ENCODE assay signal across 27 cellular contexts in genomic region chr18:1917546-1917945, GRCh38.
A peak's percentile ranks its signal among the peaks of the same experiment; 100 is the strongest.
DNase-seq lines count a peak whose midpoint lies in the region; FAIRE-seq and TF ChIP-seq lines count a peak whose summit lies in the region.
"Had no signal": no experiment of that assay in that cellular context is flagged by ENCODE, and none has a peak within 500 bp of the region (broad histone marks: within the 10 kb centered on the region; RNA-seq: fewer than 3 reads in every experiment).

No MANE protein-coding gene starts in this region.

- no peaks in the 10 kb centered on the region for H3K36me3 ChIP-seq in mammary epithelial cell (ENCODE audit: insufficient read depth, low read length)
- H3K36me3 ChIP-seq: BE2C, BLaER1 had no signal

- no peaks in the 10 kb centered on the region for H4K20me1 ChIP-seq in mammary epithelial cell (ENCODE audit: insufficient read depth, low read length)
- H4K20me1 ChIP-seq: BLaER1 had no signal

- no peak overlapping the region for H2AFZ ChIP-seq in mammary epithelial cell (ENCODE audit: low read depth, low read length)

- WGBS in mammary epithelial cell (ENCODE audit: low coverage, missing lambda C conversion rate), result 71% methylated on average over 4 of the region's 4 CpGs

- POLR2A ChIA-PET in MCF 10A (lab: Yijun Ruan, JAX), result no interaction called here

- no peaks in the 10 kb centered on the region for H3K79me2 ChIP-seq in mammary epithelial cell (ENCODE audit: insufficient read depth, low read length)

- in situ Hi-C loops in mammary epithelial cell (cut with MboI; ENCODE audit: low sequenced_read_pairs in 2 of 2), result loop anchor here in 1 of 2 donors (25.0 kb wide), 1 partner anchor 170 kb away; no protein-coding TSS in a partner anchor

- H3K27ac Mint-ChIP-seq in MCF 10A (ENCODE audit: low read depth, unreplicated experiment), result peak overlapping the region; percentile 81
- H3K27ac Mint-ChIP-seq in activated T-cell treated with anti-CD3 and anti-CD28 coated beads, Interleukin-2, amount 50 U/mL, for 24 hours, result no peak overlapping the region
- H3K27ac Mint-ChIP-seq: CD4-positive, alpha-beta memory T cell; CD4-positive, CD25-positive, alpha-beta regulatory T cell; CD8-positive, alpha-beta memory T cell had no signal

- H3K9ac ChIP-seq in mammary epithelial cell (ENCODE audit: insufficient read depth, low read length), result no peak overlapping the region
- H3K9ac ChIP-seq: BLaER1 had no signal

- no peaks in the 10 kb centered on the region for H3K27me3 Mint-ChIP-seq in MCF 10A (ENCODE audit: insufficient read depth, unreplicated experiment)
- no peaks in the 10 kb centered on the region for H3K27me3 Mint-ChIP-seq in activated T-cell treated with anti-CD3 and anti-CD28 coated beads, Interleukin-2, amount 50 U/mL, for 24 hours
- H3K27me3 Mint-ChIP-seq: CD4-positive, alpha-beta memory T cell; CD4-positive, CD25-positive, alpha-beta regulatory T cell; CD8-positive, alpha-beta memory T cell had no signal

- intact Hi-C loops in MCF 10A (cut with micrococcal nuclease), result loop anchor here (5.0 kb wide), 1 partner anchor 165 kb away; no protein-coding TSS in a partner anchor
- intact Hi-C loops in mammary epithelial cell (cut with micrococcal nuclease), result no loop called here

- dilution Hi-C loops in mammary epithelial cell (cut with HindIII; ENCODE audit: low sequenced_read_pairs), result no loop called here

- H3K4me1 Mint-ChIP-seq in MCF 10A (ENCODE audit: insufficient read depth, unreplicated experiment), result peaks cover 11% of the 10 kb centered on the region
- no peaks in the 10 kb centered on the region for H3K4me1 Mint-ChIP-seq in activated T-cell treated with anti-CD3 and anti-CD28 coated beads, Interleukin-2, amount 50 U/mL, for 24 hours (ENCODE audit: low read depth)
- H3K4me1 Mint-ChIP-seq: CD14-positive monocyte; CD4-positive, alpha-beta memory T cell; CD4-positive, CD25-positive, alpha-beta regulatory T cell; CD8-positive, alpha-beta memory T cell had no signal

- H3K4me3 ChIP-seq in mammary epithelial cell (replicated peaks in 1 of 3; ENCODE audit: insufficient read depth in 1 of 3, low read depth in 2 of 3, low read length in 3 of 3), result no peak overlapping the region
- H3K4me3 ChIP-seq: BLaER1, GM12878 had no signal

- BruUV-seq in MCF 10A (replicated peaks; lab: Mats Ljungman, UMichigan) (no TSS peak), mammary epithelial cell (replicated peaks; lab: Mats Ljungman, UMichigan) (no TSS peak)

- DNase-seq in MCF 10A (ENCODE audit: unreplicated experiment), result no peak
- DNase-seq in mammary epithelial cell, result no peak
- DNase-seq in left kidney (ENCODE audit: low read depth, low spot score), result peak; percentile 2
- DNase-seq in urothelium cell line (ENCODE audit: low spot score), result no peak
- no peak for DNase-seq in activated T-cell treated with anti-CD3 and anti-CD28 coated beads, Interleukin-2, amount 50 U/mL, for 24 hours
- no peak for DNase-seq in activated CD4-positive, alpha-beta T cell treated with anti-CD3 and anti-CD28 coated beads for 4 hours
- DNase-seq: 8988T; ACHN; BE2C; C1 segment of cervical spinal cord; CD4-positive, alpha-beta memory T cell; CD4-positive, CD25-positive, alpha-beta regulatory T cell; CD8-positive, alpha-beta memory T cell; COR-L47; DMS 273 treated with DMSO at 0.1 percent for 48 hours; DMS153; DMS53; DMS79; DND-41; EL; GDM1 had no signal

- no peak overlapping the region for H3K4me2 ChIP-seq in mammary epithelial cell (ENCODE audit: insufficient read depth, low read depth, low read length)
- H3K4me2 ChIP-seq: BLaER1 had no signal

- no peaks in the 10 kb centered on the region for H3K4me1 ChIP-seq in mammary epithelial cell (ENCODE audit: insufficient read depth, low read length)
- H3K4me1 ChIP-seq: BE2C, BLaER1 had no signal

- FAIRE-seq in urothelium cell line (lab: Jason Lieb, UNC), result peak; percentile 56
- FAIRE-seq: A204.1, GM12878, GM12892, GM18507 had no signal

- H3K36me3 Mint-ChIP-seq in MCF 10A (ENCODE audit: insufficient read depth, unreplicated experiment), result peaks cover 5% of the 10 kb centered on the region
- H3K36me3 Mint-ChIP-seq in activated T-cell treated with anti-CD3 and anti-CD28 coated beads, Interleukin-2, amount 50 U/mL, for 24 hours (ENCODE audit: low read depth), result no peaks in the 10 kb centered on the region
- H3K36me3 Mint-ChIP-seq: CD14-positive monocyte; CD4-positive, alpha-beta memory T cell; CD4-positive, CD25-positive, alpha-beta regulatory T cell; CD8-positive, alpha-beta memory T cell had no signal

- CTCF ChIA-PET in MCF 10A (lab: Yijun Ruan, JAX) (interaction anchor here (0.6 to 1.4 kb wide), 6 partner anchors 10 to 698 kb away, joined by 3 to 5 read pairs (median 3); no protein-coding TSS in a partner anchor), mammary epithelial cell (lab: Charles Lee; ENCODE audit: low non-redundant PET) (no interaction called here)

- H3K27ac ChIP-seq in mammary epithelial cell (ENCODE audit: insufficient read depth, low read depth, low read length), result no peak overlapping the region
- H3K27ac ChIP-seq: BLaER1 had no signal

- no peaks in the 10 kb centered on the region for H3K9me3 Mint-ChIP-seq in MCF 10A (ENCODE audit: unreplicated experiment)
- H3K9me3 Mint-ChIP-seq in activated T-cell treated with anti-CD3 and anti-CD28 coated beads, Interleukin-2, amount 50 U/mL, for 24 hours, result peaks cover 15% of the 10 kb centered on the region

- TF ChIP-seq CTCF in MCF 10A (IDR thresholded peaks at IDR 0.05; ENCODE audit: unreplicated experiment) (no peak), mammary epithelial cell (conservative IDR thresholded peaks at IDR 0.05 in 1 of 2, IDR thresholded peaks at IDR 0.05 in 1 of 2; ENCODE audit: extremely low read depth in 1 of 2, insufficient read depth in 1 of 2, low read depth in 1 of 2, low read length in 2 of 2) (no peak)

- no peaks in the 10 kb centered on the region for H3K27me3 ChIP-seq in mammary epithelial cell (ENCODE audit: insufficient read depth, low read length)
- H3K27me3 ChIP-seq: BE2C, BLaER1 had no signal

- no peaks in the 10 kb centered on the region for H3K9me3 ChIP-seq in mammary epithelial cell (replicated peaks; ENCODE audit: insufficient read depth, low read length)
- H3K9me3 ChIP-seq: BE2C had no signal

- no peak overlapping the region for H3K4me3 Mint-ChIP-seq in MCF 10A (ENCODE audit: unreplicated experiment)
- no peak overlapping the region for H3K4me3 Mint-ChIP-seq in activated T-cell treated with anti-CD3 and anti-CD28 coated beads, Interleukin-2, amount 50 U/mL, for 24 hours
- H3K4me3 Mint-ChIP-seq: CD14-positive monocyte; CD4-positive, alpha-beta memory T cell; CD4-positive, CD25-positive, alpha-beta regulatory T cell; CD8-positive, alpha-beta memory T cell had no signal
